Comparison of ENCODE assay signal across 27 cellular contexts in genomic region chrX:46250151-46250550, GRCh38.
"Had no signal": no experiment of that assay in that cellular context is flagged by ENCODE, and none has a peak within 500 bp of the region (broad histone marks: within the 10 kb centered on the region; RNA-seq: fewer than 3 reads in every experiment).

No MANE protein-coding gene starts in this region.

- H3K27me3 Mint-ChIP-seq: dendritic cell treated with granulocyte-macrophage colony-stimulating factor and Interleukin-4, amounts not matched to agents 40 ng/mL and 50 ng/mL, for 4 days had no signal

- H3K9me3 ChIP-seq: colonic mucosa, esophagus muscularis mucosa, esophagus squamous epithelium, gastrocnemius medialis, gastroesophageal sphincter, heart right ventricle had no signal

- H3K27ac ChIP-seq: colonic mucosa, coronary artery, dorsolateral prefrontal cortex, epithelial cell of prostate, esophagus muscularis mucosa, esophagus squamous epithelium, foreskin keratinocyte, gastrocnemius medialis, gastroesophageal sphincter, heart right ventricle had no signal

- DNase-seq: colonic mucosa; cortex of kidney; dermis blood vessel endothelial cell; dorsolateral prefrontal cortex; effector CD4-positive, alpha-beta T cell; effector CD8-positive, alpha-beta T cell; effector memory CD4-positive, alpha-beta T cell; effector memory CD8-positive, alpha-beta T cell; endodermal cell; erythroblast; esophagus squamous epithelium; foreskin fibroblast; foreskin keratinocyte; foreskin melanocyte; gastrocnemius medialis; glutamatergic neuron; heart right ventricle had no signal

- H3K4me3 ChIP-seq: colonic mucosa, coronary artery, dorsolateral prefrontal cortex, esophagus muscularis mucosa, esophagus squamous epithelium, gastrocnemius medialis, gastroesophageal sphincter, heart right ventricle had no signal

- H3K27ac Mint-ChIP-seq: dendritic cell treated with granulocyte-macrophage colony-stimulating factor and Interleukin-4, amounts not matched to agents 40 ng/mL and 50 ng/mL, for 4 days; effector memory CD8-positive, alpha-beta T cell; endodermal cell had no signal

- H3K27me3 ChIP-seq: colonic mucosa, esophagus muscularis mucosa, esophagus squamous epithelium, foreskin keratinocyte, gastrocnemius medialis, gastroesophageal sphincter had no signal

- ATAC-seq: effector memory CD8-positive, alpha-beta T cell; esophagus mucosa; foreskin keratinocyte; gastrocnemius medialis; gastroesophageal sphincter; heart right ventricle had no signal

- H3K9me3 Mint-ChIP-seq: effector memory CD8-positive, alpha-beta T cell had no signal

- H3K4me3 Mint-ChIP-seq: dendritic cell treated with granulocyte-macrophage colony-stimulating factor and Interleukin-4, amounts not matched to agents 40 ng/mL and 50 ng/mL, for 4 days; effector memory CD8-positive, alpha-beta T cell; endodermal cell had no signal

- H3K36me3 ChIP-seq: colonic mucosa, esophagus muscularis mucosa, esophagus squamous epithelium, gastrocnemius medialis, gastroesophageal sphincter, heart right ventricle had no signal

- FAIRE-seq: colon, endometrium, endothelial cell of umbilical vein, frontal cortex had no signal

- H3K4me1 ChIP-seq: colonic mucosa, esophagus muscularis mucosa, gastrocnemius medialis, gastroesophageal sphincter, heart right ventricle had no signal
